In genomic region chr17:45251931-45252330, GRCh38 we compare ENCODE assay signal across 25 cellular contexts. TPM values are rescaled to one million over a fixed set of nuclear protein-coding genes. Genes with fewer than 3 reads are reported as not detected.
DNase-seq lines count a peak whose midpoint lies in the region; ATAC-seq, FAIRE-seq and TF ChIP-seq lines count a peak whose summit lies in the region.
"Had no signal": no experiment of that assay in that cellular context is flagged by ENCODE, and none has a peak within 500 bp of the region (broad histone marks: within the 10 kb centered on the region; RNA-seq: fewer than 3 reads in every experiment).

No MANE protein-coding gene starts in this region.

- CTCF ChIA-PET in CD8-positive, alpha-beta T cell (lab: Charles Lee), result interaction anchor here (1.5 to 36.1 kb wide), 4 partner anchors 19 to 134 kb away, joined by 3 to 1097 read pairs (median 11); partner anchors contain the start of gene FMNL1
- CTCF ChIA-PET in endothelial cell of umbilical vein (lab: Charles Lee), result interaction anchor here (1.1 to 1.5 kb wide), 3 partner anchors 9 to 103 kb away, joined by 3 to 4 read pairs (median 3); no protein-coding TSS in a partner anchor

- WGBS in endodermal cell (ENCODE audit: insufficient coverage in 1 of 2, insufficient read length in 1 of 2), 2 experiments, result 92% methylated on average over 7 of the region's 7 CpGs

- FAIRE-seq in endothelial cell of umbilical vein (lab: Jason Lieb, UNC), result no peak
- FAIRE-seq: kidney had no signal

- H3K79me2 ChIP-seq in endothelial cell of umbilical vein (ENCODE audit: control insufficient read depth, insufficient read depth, low read length), result no peaks in the 10 kb centered on the region

- intact Hi-C loops in CD8-positive, alpha-beta T cell (cut with DNase I, micrococcal nuclease), result no loop called here
- intact Hi-C loops in endothelial cell of umbilical vein (cut with micrococcal nuclease) (no loop called here), vagina (cut with DNase I) (no loop called here)

- H3K27me3 Mint-ChIP-seq in CD8-positive, alpha-beta T cell (ENCODE audit: low read depth), result no peaks in the 10 kb centered on the region
- H3K27me3 Mint-ChIP-seq in endodermal cell (ENCODE audit: insufficient read depth), result peaks cover 12% of the 10 kb centered on the region

- no peaks in the 10 kb centered on the region for H3K27me3 ChIP-seq in CD8-positive, alpha-beta T cell (ENCODE audit: insufficient read depth, low read length)
- no peaks in the 10 kb centered on the region for H3K27me3 ChIP-seq in Peyer's patch
- no peaks in the 10 kb centered on the region for H3K27me3 ChIP-seq in endothelial cell of umbilical vein (ENCODE audit: control insufficient read depth in 2 of 2, insufficient read depth in 2 of 2, low read length in 2 of 2)
- H3K27me3 ChIP-seq in vagina, result no peaks in the 10 kb centered on the region
- no peaks in the 10 kb centered on the region for H3K27me3 ChIP-seq in endodermal cell (ENCODE audit: control insufficient read depth, insufficient read depth, low read length, poor library complexity, severe bottlenecking)
- H3K27me3 ChIP-seq: body of pancreas, stomach had no signal

- H3K27ac Mint-ChIP-seq in CD8-positive, alpha-beta T cell, result peak overlapping the region; percentile 49
- H3K27ac Mint-ChIP-seq in endodermal cell, result no peak overlapping the region

- peaks cover 80% of the 10 kb centered on the region for H3K4me1 ChIP-seq in CD8-positive, alpha-beta T cell (ENCODE audit: insufficient read depth, low read length)
- H3K4me1 ChIP-seq in Peyer's patch (peaks cover 0 to 20% (median 8%) of the 10 kb centered on the region in 4 donors), endothelial cell of umbilical vein (ENCODE audit: control insufficient read depth, extremely low read depth, insufficient read depth, low read length) (peaks cover 1% of the 10 kb centered on the region), vagina (peaks cover 11% of the 10 kb centered on the region), endodermal cell (ENCODE audit: control insufficient read depth, insufficient read depth, low read length) (peaks cover 9% of the 10 kb centered on the region)

- BruUV-seq in endothelial cell of umbilical vein (replicated peaks; lab: Mats Ljungman, UMichigan), result no TSS peak

- peaks cover 35% of the 10 kb centered on the region for H3K36me3 Mint-ChIP-seq in CD8-positive, alpha-beta T cell
- H3K36me3 Mint-ChIP-seq in endodermal cell (ENCODE audit: low read depth), result peaks cover 9% of the 10 kb centered on the region

- H3K9me1 ChIP-seq in endothelial cell of umbilical vein (replicated peaks; ENCODE audit: control insufficient read depth, extremely low read depth, insufficient read depth, low read length), result no peaks in the 10 kb centered on the region

- dilution Hi-C loops in endothelial cell of umbilical vein (cut with MboI; ENCODE audit: extremely low pct_ligation_motif_present, low sequenced_read_pairs), result no loop called here

- TF ChIP-seq POLR2A in Peyer's patch (IDR thresholded peaks at IDR 0.05) (no peak), endothelial cell of umbilical vein (IDR thresholded peaks at IDR 0.05; ENCODE audit: low read depth, low read length) (no peak), vagina (IDR thresholded peaks at IDR 0.05) (no peak)

- peak overlapping the region; percentile 4 for H2AFZ ChIP-seq in endothelial cell of umbilical vein (ENCODE audit: low read depth, low read length)

- POLR2A ChIA-PET in CD8-positive, alpha-beta T cell (lab: Charles Lee), result interaction anchor here (0.6 to 0.8 kb wide), 2 partner anchors 133 to 336 kb away, joined by 3 to 4 read pairs; no protein-coding TSS in a partner anchor
- POLR2A ChIA-PET in endothelial cell of umbilical vein (lab: Charles Lee), result no interaction called here

- no peaks in the 10 kb centered on the region for H3K9me3 ChIP-seq in CD8-positive, alpha-beta T cell (ENCODE audit: low read length)
- H3K9me3 ChIP-seq in Peyer's patch (no peaks in the 10 kb centered on the region), endothelial cell of umbilical vein (replicated peaks; ENCODE audit: control insufficient read depth, insufficient read depth, low read length) (no peaks in the 10 kb centered on the region), vagina (no peaks in the 10 kb centered on the region), endodermal cell (ENCODE audit: control insufficient read depth, low read length) (no peaks in the 10 kb centered on the region)
- H3K9me3 ChIP-seq: body of pancreas, stomach had no signal

- H3K36me3 ChIP-seq in CD8-positive, alpha-beta T cell (ENCODE audit: insufficient read depth, low read length), result peaks cover 7% of the 10 kb centered on the region
- H3K36me3 ChIP-seq in Peyer's patch, result no peaks in the 10 kb centered on the region
- H3K36me3 ChIP-seq in endothelial cell of umbilical vein (ENCODE audit: control insufficient read depth in 2 of 2, extremely low read depth in 1 of 2, insufficient read depth in 2 of 2, low read length in 2 of 2), result no peaks in the 10 kb centered on the region
- no peaks in the 10 kb centered on the region for H3K36me3 ChIP-seq in vagina
- H3K36me3 ChIP-seq in endodermal cell (ENCODE audit: control insufficient read depth, insufficient read depth, low read length), result peaks cover 4% of the 10 kb centered on the region

- H3K27ac ChIP-seq in CD8-positive, alpha-beta T cell (ENCODE audit: low read depth, low read length), result no peak overlapping the region
- H3K27ac ChIP-seq in Peyer's patch, result peak overlapping the region in 3 of 4 donors; percentile 3 to 49 (median 31)
- H3K27ac ChIP-seq in endothelial cell of umbilical vein (ENCODE audit: insufficient read depth, low read depth, low read length), result no peak overlapping the region
- H3K27ac ChIP-seq in vagina, result no peak overlapping the region
- no peak overlapping the region for H3K27ac ChIP-seq in endodermal cell (ENCODE audit: low read depth, low read length)
- H3K27ac ChIP-seq: body of pancreas, SK-N-MC had no signal

- no peaks in the 10 kb centered on the region for H4K20me1 ChIP-seq in endothelial cell of umbilical vein (replicated peaks; ENCODE audit: control insufficient read depth, extremely low read depth, insufficient read depth, low read length)

- DNase-seq in NCI-H2029 treated with DMSO at 0.1 percent for 48 hours (lab: John Stamatoyannopoulos, UW) (peak; percentile 12), NCI-H2029 (lab: John Stamatoyannopoulos, UW) (no peak), Peyer's patch (no peak), endothelial cell of umbilical vein (ENCODE audit: low read depth, low spot score) (peak; percentile 11), vagina (ENCODE audit: extremely low spot score in 2 of 2) (no peak), endodermal cell (no peak)
- no peak for DNase-seq in CD8-positive, alpha-beta T cell
- DNase-seq: 8988T; activated CD4-positive, CD25-positive, alpha-beta regulatory T cell; activated CD8-positive, alpha-beta memory T cell treated with anti-CD3 and anti-CD28 coated beads for 24 hours; AML-193; body of pancreas; Calu3; kidney; NCI-H1105; NCI-H510A; occipital lobe; stomach; T-helper 9 cell; trophoblast cell had no signal

- ATAC-seq in CD8-positive, alpha-beta T cell, result no peak
- ATAC-seq in GM19455 (IDR thresholded peaks at IDR 0.05; ENCODE audit: unreplicated experiment), result no peak
- ATAC-seq: body of pancreas had no signal

- no peaks in the 10 kb centered on the region for H3K9me3 Mint-ChIP-seq in CD8-positive, alpha-beta T cell
- H3K9me3 Mint-ChIP-seq in endodermal cell, result no peaks in the 10 kb centered on the region

- no peak overlapping the region for H3K4me2 ChIP-seq in endothelial cell of umbilical vein (ENCODE audit: insufficient read depth, low read length)

- peaks cover 77% of the 10 kb centered on the region for H3K4me1 Mint-ChIP-seq in CD8-positive, alpha-beta T cell (ENCODE audit: low read depth)
- H3K4me1 Mint-ChIP-seq in endodermal cell, result peaks cover 21% of the 10 kb centered on the region

- H3K4me3 Mint-ChIP-seq in CD8-positive, alpha-beta T cell, result no peak overlapping the region
- no peak overlapping the region for H3K4me3 Mint-ChIP-seq in endodermal cell

- H3K9ac ChIP-seq in endothelial cell of umbilical vein (replicated peaks; ENCODE audit: extremely low read depth, insufficient read depth, low read length) (no peak overlapping the region), endodermal cell (ENCODE audit: extremely low read depth, low read length, poor library complexity, severe bottlenecking) (no peak overlapping the region)

- H3K4me3 ChIP-seq in CD8-positive, alpha-beta T cell (ENCODE audit: low read depth, low read length), result no peak overlapping the region
- H3K4me3 ChIP-seq in Peyer's patch, result no peak overlapping the region
- no peak overlapping the region for H3K4me3 ChIP-seq in endothelial cell of umbilical vein (replicated peaks in 1 of 3; ENCODE audit: insufficient read depth in 1 of 3, low read depth in 1 of 3, low read length in 3 of 3)
- no peak overlapping the region for H3K4me3 ChIP-seq in vagina
- H3K4me3 ChIP-seq in endodermal cell (ENCODE audit: low read length), result no peak overlapping the region
- H3K4me3 ChIP-seq: body of pancreas, SK-N-MC, stomach had no signal

- no peak for TF ChIP-seq CTCF in CD8-positive, alpha-beta T cell (IDR thresholded peaks at IDR 0.05)
- no peak for TF ChIP-seq CTCF in Peyer's patch (IDR thresholded peaks at IDR 0.05)
- no peak for TF ChIP-seq CTCF in endothelial cell of umbilical vein (IDR thresholded peaks at IDR 0.05; ENCODE audit: extremely low read depth in 1 of 2, insufficient read depth in 1 of 2, low read depth in 1 of 2, low read length in 2 of 2)
- no peak for TF ChIP-seq CTCF in vagina (IDR thresholded peaks at IDR 0.05)
- no peak for TF ChIP-seq CTCF in endodermal cell (conservative IDR thresholded peaks at IDR 0.05)

RNA-seq across cellular contexts. Expression of gene SPATA32, which starts 10.0 kb away (rescaled TPM):
- total RNA-seq in CD8-positive, alpha-beta T cell, result under 1 TPM in 1 of 2 experiments, not detected in 1; 0.22 TPM
- not detected for total RNA-seq in Peyer's patch
- total RNA-seq in endothelial cell of umbilical vein, result not detected in 2 replicates
- not detected in 2 replicates for polyA plus RNA-seq in endothelial cell of umbilical vein
- polyA plus RNA-seq in endothelial cell of umbilical vein (2011; cell fraction: cytosol; rRNA removed), result not detected in 2 replicates
- polyA plus RNA-seq in endothelial cell of umbilical vein (2011; cell fraction: nucleus; rRNA removed), result not detected in 2 replicates
- polyA plus RNA-seq in endothelial cell of umbilical vein (2012), result not detected in 2 replicates
- polyA minus RNA-seq in endothelial cell of umbilical vein, result not detected in 2 replicates
- not detected for polyA minus RNA-seq in endothelial cell of umbilical vein (2011; cell fraction: cytosol; rRNA and poly(A)+ RNA removed)
- polyA minus RNA-seq in endothelial cell of umbilical vein (2011; cell fraction: nucleus; rRNA and poly(A)+ RNA removed), result not detected in 2 replicates
- total RNA-seq in vagina, result not detected
- under 1 TPM in 1 of 2 donors, not detected in 1; 0.18 TPM for total RNA-seq in endodermal cell
- not detected for polyA plus RNA-seq in endodermal cell (2013, experiment 1 of 2)
- not detected for polyA plus RNA-seq in endodermal cell (2013, experiment 2 of 2)
- total RNA-seq: cerebellum, glomerular endothelial cell, kidney, occipital lobe, RPMI7951, stomach had no signal
- polyA plus RNA-seq: stomach had no signal

RNA-seq across cellular contexts. Expression of gene FMNL1, which starts 30.2 kb away (rescaled TPM):
- 100 to 1,000 TPM; 527 to 558 TPM for total RNA-seq in CD8-positive, alpha-beta T cell
- total RNA-seq in Peyer's patch (10 to 100 TPM in 3 of 4 donors, 1 to 10 TPM in 1; 9.3 to 45.4 (median 15.8) TPM), endothelial cell of umbilical vein (1.6 and 1.7 TPM in 2 replicates), vagina (22.1 TPM), endodermal cell (1 to 10 TPM; 3.5 to 4.5 TPM)
- polyA plus RNA-seq in endothelial cell of umbilical vein, result 0.30 and 0.95 TPM in 2 replicates
- polyA plus RNA-seq in endothelial cell of umbilical vein (2011; cell fraction: cytosol; rRNA removed), result 0.53 and 0.79 TPM in 2 replicates
- polyA plus RNA-seq in endothelial cell of umbilical vein (2011; cell fraction: nucleus; rRNA removed), result 3.0 TPM in 2 replicates
- 1.4 and 4.0 TPM in 2 replicates for polyA plus RNA-seq in endothelial cell of umbilical vein (2012)
- polyA minus RNA-seq in endothelial cell of umbilical vein, result 1.1 TPM in 2 replicates
- 11.8 TPM for polyA minus RNA-seq in endothelial cell of umbilical vein (2011; cell fraction: cytosol; rRNA and poly(A)+ RNA removed)
- polyA minus RNA-seq in endothelial cell of umbilical vein (2011; cell fraction: nucleus; rRNA and poly(A)+ RNA removed), result 1.0 and 1.3 TPM in 2 replicates
- 1.9 TPM for polyA plus RNA-seq in endodermal cell (2013, experiment 1 of 2)
- polyA plus RNA-seq in endodermal cell (2013, experiment 2 of 2), result 1.7 TPM

Comparison
In these comparisons a context has a peak if more than half of its experiments do, and no peak if none do; other contexts are left out.
1. DNase-seq: peak in NCI-H2029 treated with DMSO at 0.1 percent for 48 hours (single experiment) and endothelial cell of umbilical vein (single experiment); none in NCI-H2029 (single experiment), CD8-positive, alpha-beta T cell (0 of 7), Peyer's patch (0 of 3), vagina (0 of 2) and endodermal cell (single experiment).
2. H3K27ac ChIP-seq: peak in Peyer's patch (3 of 4); none in CD8-positive, alpha-beta T cell (single experiment), endothelial cell of umbilical vein (single experiment), vagina (single experiment) and endodermal cell (single experiment).
3. RNA of gene FMNL1, which starts 30.2 kb away (total RNA-seq): 527 to 558 TPM in CD8-positive, alpha-beta T cell; 22.1 TPM in vagina (single experiment), 9.3 to 45.4 TPM in Peyer's patch, 3.5 to 4.5 TPM in endodermal cell and 1.6 to 1.7 TPM in endothelial cell of umbilical vein; every median in the first group is over 10 times any median in the second.